Comparison of ENCODE assay signal across 8 cellular contexts in genomic region chr6:166955865-166956443, GRCh38. TPM values are rescaled to one million over a fixed set of nuclear protein-coding genes. Genes with fewer than 3 reads are reported as not detected.
A peak's percentile ranks its signal among the peaks of the same experiment; 100 is the strongest.
DNase-seq lines count a peak whose midpoint lies in the region; ATAC-seq and TF ChIP-seq lines count a peak whose summit lies in the region.

No MANE protein-coding gene starts in this region.

- H3K27me3 Mint-ChIP-seq in IgD-negative memory B cell = no peaks in the 10 kb centered on the region
- no peaks in the 10 kb centered on the region for H3K27me3 Mint-ChIP-seq in activated T-helper 17 cell treated with anti-CD3 and anti-CD28 coated beads, Interleukin-2, amount 50 U/mL, for 72 hours

- peak overlapping the region; percentile 47 to 100 (median 100) for H3K27ac Mint-ChIP-seq in IgD-negative memory B cell
- H3K27ac Mint-ChIP-seq in activated T-helper 17 cell treated with anti-CD3 and anti-CD28 coated beads, Interleukin-2, amount 50 U/mL, for 72 hours = peak overlapping the region; percentile 42

- in situ Hi-C loops in gastrocnemius medialis (cut with MboI; ENCODE audit: low sequenced_read_pairs in 4 of 4) = no loop called here

- DNase-seq in DMS53 (lab: John Stamatoyannopoulos, UW) (peak; percentile 78), right cardiac atrium (peak in 1 of 3 donors; percentile 61), gastrocnemius medialis (no peak), occipital lobe (lab: John Stamatoyannopoulos, UW) (no peak), activated gamma-delta T cell treated with Interleukin-2 at 50 U/mL for 16 hours (no peak)

- intact Hi-C loops in right cardiac atrium (cut with DNase I) = loop anchor here in 2 of 4 donors (10.0 kb wide), 2 partner anchors 171 to 181 kb away; no protein-coding TSS in a partner anchor
- intact Hi-C loops in gastrocnemius medialis (cut with DNase I; ENCODE audit: low total_unique reads) = loop anchor here (1.0 to 10.0 kb wide), 2 partner anchors 43 to 171 kb away; partner anchors contain the start of gene CEP43

- H3K27ac ChIP-seq in right cardiac atrium (ENCODE audit: low read length) (no peak overlapping the region), gastrocnemius medialis (peak overlapping the region; percentile 35 to 78 (median 63))

- H3K27me3 ChIP-seq in right cardiac atrium (ENCODE audit: control insufficient read depth, insufficient read depth) (no peaks in the 10 kb centered on the region), gastrocnemius medialis (no peaks in the 10 kb centered on the region)

- no peaks in the 10 kb centered on the region for H3K36me3 ChIP-seq in gastrocnemius medialis

- peaks cover 42 to 69% (median 59%) of the 10 kb centered on the region in 3 donors for H3K4me1 Mint-ChIP-seq in IgD-negative memory B cell
- H3K4me1 Mint-ChIP-seq in activated T-helper 17 cell treated with anti-CD3 and anti-CD28 coated beads, Interleukin-2, amount 50 U/mL, for 72 hours = peaks cover 49% of the 10 kb centered on the region

- ATAC-seq in GM19467 (IDR thresholded peaks at IDR 0.05; ENCODE audit: unreplicated experiment) (peak; percentile 1), right cardiac atrium (peak; percentile 47 to 50), gastrocnemius medialis (peak; percentile 56 to 63)
- peak; percentile 13 for ATAC-seq in activated T-helper 17 cell treated with anti-CD3 and anti-CD28 coated beads, Interleukin-2, amount 50 U/mL, for 72 hours (replicated peaks)

- H3K4me3 ChIP-seq in right cardiac atrium (ENCODE audit: low read length) (peak overlapping the region; percentile 73), gastrocnemius medialis (peak overlapping the region; percentile 88 to 99 (median 92))

- no peak for TF ChIP-seq CTCF in gastrocnemius medialis (IDR thresholded peaks at IDR 0.05 in 4 of 5, conservative IDR thresholded peaks at IDR 0.05 in 1 of 5)

- no peaks in the 10 kb centered on the region for H3K9me3 Mint-ChIP-seq in IgD-negative memory B cell
- H3K9me3 Mint-ChIP-seq in activated T-helper 17 cell treated with anti-CD3 and anti-CD28 coated beads, Interleukin-2, amount 50 U/mL, for 72 hours = no peaks in the 10 kb centered on the region

- H3K9me3 ChIP-seq in right cardiac atrium (ENCODE audit: control insufficient read depth, low read length) (no peaks in the 10 kb centered on the region), gastrocnemius medialis (no peaks in the 10 kb centered on the region)

- H3K36me3 Mint-ChIP-seq in IgD-negative memory B cell = peaks cover 2% of the 10 kb centered on the region
- peaks cover 55% of the 10 kb centered on the region for H3K36me3 Mint-ChIP-seq in activated T-helper 17 cell treated with anti-CD3 and anti-CD28 coated beads, Interleukin-2, amount 50 U/mL, for 72 hours (ENCODE audit: low read depth)

- H3K4me1 ChIP-seq in right cardiac atrium (ENCODE audit: control insufficient read depth, insufficient read depth, low read length) (peaks cover 2% of the 10 kb centered on the region), gastrocnemius medialis (peaks cover 0 to 18% of the 10 kb centered on the region in 2 donors)

- under 1% methylated on average over 54 of the region's 54 CpGs for WGBS in right cardiac atrium

- H3K4me3 Mint-ChIP-seq in IgD-negative memory B cell = peak overlapping the region; percentile 95 to 98 (median 97)
- peak overlapping the region; percentile 99 for H3K4me3 Mint-ChIP-seq in activated T-helper 17 cell treated with anti-CD3 and anti-CD28 coated beads, Interleukin-2, amount 50 U/mL, for 72 hours

- no peak for TF ChIP-seq POLR2A in gastrocnemius medialis (IDR thresholded peaks at IDR 0.05)

RNA-seq across cellular contexts. Expression of gene RNASET2, which starts 0.4 kb away (rescaled TPM):
- polyA plus RNA-seq in IgD-negative memory B cell = 708 TPM
- 100 to 1,000 TPM in 1 of 2 donors, 10 to 100 TPM in 1; 94.2 to 210 TPM for total RNA-seq in activated T-helper 17 cell treated with anti-CD3 and anti-CD28 coated beads, Interleukin-2, amount 50 U/mL, for 72 hours
- 10 to 100 TPM; 19.4 to 27.2 (median 22.9) TPM for total RNA-seq in right cardiac atrium
- polyA plus RNA-seq in right cardiac atrium = 21.6 TPM
- 1 to 10 TPM; 4.9 to 9.6 (median 6.5) TPM for total RNA-seq in gastrocnemius medialis
- 20.9 TPM for total RNA-seq in occipital lobe

RNA-seq across cellular contexts. Expression of gene CEP43, which starts 43.2 kb away (rescaled TPM):
- polyA plus RNA-seq in IgD-negative memory B cell (4.4 TPM), right cardiac atrium (6.5 TPM)
- 10 to 100 TPM; 24.7 to 29.0 TPM for total RNA-seq in activated T-helper 17 cell treated with anti-CD3 and anti-CD28 coated beads, Interleukin-2, amount 50 U/mL, for 72 hours
- total RNA-seq in right cardiac atrium (10 to 100 TPM in 2 of 4 donors, 1 to 10 TPM in 2; 9.0 to 10.7 (median 9.7) TPM), gastrocnemius medialis (1 to 10 TPM; 4.4 to 8.3 (median 5.9) TPM), occipital lobe (32.3 TPM)

Comparison
In these comparisons a context has a peak if more than half of its experiments do, and no peak if none do; other contexts are left out.
1. ATAC-seq: peak in every context shown above with its lines; median percentile 60 in gastrocnemius medialis; 48 in right cardiac atrium; 13 in activated T-helper 17 cell treated with anti-CD3 and anti-CD28 coated beads, Interleukin-2, amount 50 U/mL, for 72 hours; 1 in GM19467.